ENCODE assay signal across 1 cellular context in the genomic region with DNA sequence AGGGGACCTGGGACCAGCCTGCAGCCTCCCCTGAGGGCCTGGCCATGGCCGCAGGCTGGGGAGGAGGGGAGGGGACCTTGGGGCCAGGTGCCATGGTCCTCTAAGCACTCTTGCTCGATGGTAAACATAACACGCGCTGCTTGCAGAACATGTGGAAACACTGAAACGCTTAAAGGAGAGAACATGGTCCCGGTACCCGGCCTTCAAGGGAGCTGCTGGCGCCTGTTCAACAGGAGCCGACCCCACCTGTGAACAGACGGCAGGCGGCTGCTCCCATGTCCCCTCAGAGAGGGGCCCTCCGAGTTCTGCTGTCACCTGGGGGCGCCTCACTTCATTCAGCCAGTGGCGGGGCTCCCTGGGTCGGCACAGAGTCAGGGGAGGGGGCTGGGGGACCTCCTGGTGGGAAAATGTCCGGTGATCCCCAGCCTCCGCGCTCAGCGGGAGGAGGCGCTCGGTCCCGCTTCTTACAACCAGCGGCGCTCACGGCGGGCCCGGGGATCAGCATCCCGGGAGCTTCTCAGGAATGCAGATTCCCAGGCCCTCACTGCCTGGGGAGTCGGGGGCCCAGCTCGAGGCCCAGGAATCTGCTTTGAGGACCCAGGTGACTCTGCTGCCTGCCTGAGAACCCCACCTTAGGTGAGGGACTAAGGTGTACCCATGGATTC.
TF ChIP-seq lines count a peak whose summit lies in the region.

No MANE protein-coding gene starts in this region.

TF ChIP-seq in GM23338, 12 proteins besides CTCF, POLR2A, EP300 and RAD21 (continued from another document):
- TF ChIP-seq, protein P1, sequence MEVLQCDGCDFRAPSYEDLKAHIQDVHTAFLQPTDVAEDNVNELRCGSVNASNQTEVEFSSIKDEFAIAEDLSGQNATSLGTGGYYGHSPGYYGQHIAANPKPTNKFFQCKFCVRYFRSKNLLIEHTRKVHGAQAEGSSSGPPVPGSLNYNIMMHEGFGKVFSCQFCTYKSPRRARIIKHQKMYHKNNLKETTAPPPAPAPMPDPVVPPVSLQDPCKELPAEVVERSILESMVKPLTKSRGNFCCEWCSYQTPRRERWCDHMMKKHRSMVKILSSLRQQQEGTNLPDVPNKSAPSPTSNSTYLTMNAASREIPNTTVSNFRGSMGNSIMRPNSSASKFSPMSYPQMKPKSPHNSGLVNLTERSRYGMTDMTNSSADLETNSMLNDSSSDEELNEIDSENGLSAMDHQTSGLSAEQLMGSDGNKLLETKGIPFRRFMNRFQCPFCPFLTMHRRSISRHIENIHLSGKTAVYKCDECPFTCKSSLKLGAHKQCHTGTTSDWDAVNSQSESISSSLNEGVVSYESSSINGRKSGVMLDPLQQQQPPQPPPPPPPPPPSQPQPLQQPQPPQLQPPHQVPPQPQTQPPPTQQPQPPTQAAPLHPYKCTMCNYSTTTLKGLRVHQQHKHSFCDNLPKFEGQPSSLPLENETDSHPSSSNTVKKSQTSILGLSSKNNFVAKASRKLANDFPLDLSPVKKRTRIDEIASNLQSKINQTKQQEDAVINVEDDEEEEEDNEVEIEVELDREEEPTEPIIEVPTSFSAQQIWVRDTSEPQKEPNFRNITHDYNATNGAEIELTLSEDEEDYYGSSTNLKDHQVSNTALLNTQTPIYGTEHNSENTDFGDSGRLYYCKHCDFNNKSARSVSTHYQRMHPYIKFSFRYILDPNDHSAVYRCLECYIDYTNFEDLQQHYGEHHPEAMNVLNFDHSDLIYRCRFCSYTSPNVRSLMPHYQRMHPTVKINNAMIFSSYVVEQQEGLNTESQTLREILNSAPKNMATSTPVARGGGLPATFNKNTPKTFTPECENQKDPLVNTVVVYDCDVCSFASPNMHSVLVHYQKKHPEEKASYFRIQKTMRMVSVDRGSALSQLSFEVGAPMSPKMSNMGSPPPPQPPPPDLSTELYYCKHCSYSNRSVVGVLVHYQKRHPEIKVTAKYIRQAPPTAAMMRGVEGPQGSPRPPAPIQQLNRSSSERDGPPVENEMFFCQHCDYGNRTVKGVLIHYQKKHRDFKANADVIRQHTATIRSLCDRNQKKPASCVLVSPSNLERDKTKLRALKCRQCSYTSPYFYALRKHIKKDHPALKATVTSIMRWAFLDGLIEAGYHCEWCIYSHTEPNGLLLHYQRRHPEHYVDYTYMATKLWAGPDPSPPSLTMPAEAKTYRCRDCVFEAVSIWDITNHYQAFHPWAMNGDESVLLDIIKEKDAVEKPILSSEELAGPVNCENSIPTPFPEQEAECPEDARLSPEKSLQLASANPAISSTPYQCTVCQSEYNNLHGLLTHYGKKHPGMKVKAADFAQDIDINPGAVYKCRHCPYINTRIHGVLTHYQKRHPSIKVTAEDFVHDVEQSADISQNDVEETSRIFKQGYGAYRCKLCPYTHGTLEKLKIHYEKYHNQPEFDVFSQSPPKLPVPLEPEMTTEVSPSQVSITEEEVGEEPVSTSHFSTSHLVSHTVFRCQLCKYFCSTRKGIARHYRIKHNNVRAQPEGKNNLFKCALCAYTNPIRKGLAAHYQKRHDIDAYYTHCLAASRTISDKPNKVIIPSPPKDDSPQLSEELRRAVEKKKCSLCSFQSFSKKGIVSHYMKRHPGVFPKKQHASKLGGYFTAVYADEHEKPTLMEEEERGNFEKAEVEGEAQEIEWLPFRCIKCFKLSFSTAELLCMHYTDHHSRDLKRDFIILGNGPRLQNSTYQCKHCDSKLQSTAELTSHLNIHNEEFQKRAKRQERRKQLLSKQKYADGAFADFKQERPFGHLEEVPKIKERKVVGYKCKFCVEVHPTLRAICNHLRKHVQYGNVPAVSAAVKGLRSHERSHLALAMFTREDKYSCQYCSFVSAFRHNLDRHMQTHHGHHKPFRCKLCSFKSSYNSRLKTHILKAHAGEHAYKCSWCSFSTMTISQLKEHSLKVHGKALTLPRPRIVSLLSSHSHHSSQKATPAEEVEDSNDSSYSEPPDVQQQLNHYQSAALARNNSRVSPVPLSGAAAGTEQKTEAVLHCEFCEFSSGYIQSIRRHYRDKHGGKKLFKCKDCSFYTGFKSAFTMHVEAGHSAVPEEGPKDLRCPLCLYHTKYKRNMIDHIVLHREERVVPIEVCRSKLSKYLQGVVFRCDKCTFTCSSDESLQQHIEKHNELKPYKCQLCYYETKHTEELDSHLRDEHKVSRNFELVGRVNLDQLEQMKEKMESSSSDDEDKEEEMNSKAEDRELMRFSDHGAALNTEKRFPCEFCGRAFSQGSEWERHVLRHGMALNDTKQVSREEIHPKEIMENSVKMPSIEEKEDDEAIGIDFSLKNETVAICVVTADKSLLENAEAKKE (CRISPR knock-in tag; IDR thresholded peaks at IDR 0.05) = no peak
- no peak for TF ChIP-seq NANOG (IDR thresholded peaks at IDR 0.05; ENCODE audit: borderline replicate concordance)
